8 cellular contexts compared by ENCODE assay signal in the genomic region with DNA sequence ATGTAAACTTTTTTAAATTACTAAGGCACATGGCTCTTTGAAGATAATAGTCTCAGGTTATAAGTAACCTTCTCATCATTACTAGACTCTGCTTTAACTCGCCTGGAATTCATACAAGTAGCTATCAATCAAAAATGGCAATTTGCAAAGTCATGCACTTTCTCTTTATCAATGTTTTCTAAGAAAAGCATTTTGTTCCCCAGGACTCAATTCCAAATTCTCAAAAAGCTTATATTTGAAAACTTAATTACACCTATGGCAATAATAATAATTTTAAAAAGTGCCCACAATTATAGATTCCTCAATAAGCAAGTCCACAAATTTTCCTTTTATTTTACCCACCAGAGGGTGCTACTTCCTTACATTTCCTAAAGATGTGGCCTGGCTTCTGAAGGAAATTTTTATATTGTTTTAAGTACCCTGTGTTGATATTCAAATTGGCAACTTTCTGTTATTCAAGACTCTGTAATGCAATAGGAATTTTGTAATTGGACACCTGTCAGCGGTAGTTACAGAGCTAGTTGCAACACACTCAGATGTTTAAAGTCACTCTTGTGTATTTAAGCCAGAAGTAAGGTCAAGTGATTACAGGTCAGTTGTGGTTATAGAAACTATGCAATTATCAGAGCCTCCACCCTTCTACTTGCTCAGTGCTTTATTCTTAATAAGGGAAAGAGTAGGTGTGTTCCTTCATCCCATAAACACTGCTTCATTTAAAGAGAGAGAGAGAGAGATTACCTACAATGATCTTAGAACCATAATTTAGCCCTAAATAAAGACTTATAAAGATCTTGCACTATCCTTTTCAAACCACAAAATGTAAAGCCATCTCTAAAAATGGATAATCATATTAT. TPM values are rescaled to one million over a fixed set of nuclear protein-coding genes. Genes with fewer than 3 reads are reported as not detected.
DNase-seq lines count a peak whose midpoint lies in the region; ATAC-seq and TF ChIP-seq lines count a peak whose summit lies in the region.

No MANE protein-coding gene starts in this region.

- peak overlapping the region; percentile 11 for H2AFZ ChIP-seq in hepatocyte

- no peaks in the 10 kb centered on the region for H3K36me3 ChIP-seq in hepatocyte (replicated peaks; ENCODE audit: insufficient read depth, low read depth)

- peak overlapping the region; percentile 87 for H3K27ac ChIP-seq in hepatocyte

- H3K4me3 Mint-ChIP-seq in WTC11 = no peak overlapping the region
- no peak overlapping the region for H3K4me3 Mint-ChIP-seq in activated naive CD8-positive, alpha-beta T cell treated with anti-CD3 and anti-CD28 coated beads, Interleukin-2, amount 50 U/mL, for 24 hours

- no peaks in the 10 kb centered on the region for H3K9me2 ChIP-seq in hepatocyte (replicated peaks; ENCODE audit: insufficient read depth)

- no peak overlapping the region for H3K4me3 ChIP-seq in AG10803 (ENCODE audit: low read length)
- no peak overlapping the region for H3K4me3 ChIP-seq in hepatocyte

- peak overlapping the region; percentile 75; the same call in 1 of the 2 replicates for H3K27ac Mint-ChIP-seq in WTC11
- H3K27ac Mint-ChIP-seq in activated naive CD8-positive, alpha-beta T cell treated with anti-CD3 and anti-CD28 coated beads, Interleukin-2, amount 50 U/mL, for 24 hours = no peak overlapping the region

- peak; percentile 67 for DNase-seq in AG10803 (ENCODE audit: low read depth)
- peak; percentile 9 to 13 for DNase-seq in NCI-H1930 (lab: John Stamatoyannopoulos, UW)
- no peak for DNase-seq in WTC11 (ENCODE audit: low spot score)
- DNase-seq in hepatocyte (ENCODE audit: low spot score) = peak; percentile 69
- DNase-seq in smooth muscle cell of the brain vasculature (ENCODE audit: low read depth, low spot score) = peak; percentile 46
- no peak for DNase-seq in cortex of kidney (lab: John Stamatoyannopoulos, UW)
- DNase-seq in activated naive CD8-positive, alpha-beta T cell treated with anti-CD3 and anti-CD28 coated beads, Interleukin-2, amount 50 U/mL, for 24 hours = no peak

- H3K4me1 ChIP-seq in hepatocyte (ENCODE audit: insufficient read depth) = peaks cover 12% of the 10 kb centered on the region

- H3K27me3 ChIP-seq in hepatocyte = no peaks in the 10 kb centered on the region

- H3K4me2 ChIP-seq in hepatocyte = peak overlapping the region; percentile 48

- H3K9me3 ChIP-seq in hepatocyte (ENCODE audit: low read depth) = no peaks in the 10 kb centered on the region

- ATAC-seq in GM19463 (IDR thresholded peaks at IDR 0.05; ENCODE audit: unreplicated experiment) (peak; percentile 53), WTC11 (peak; percentile 88)
- ATAC-seq in activated naive CD8-positive, alpha-beta T cell treated with anti-CD3 and anti-CD28 coated beads, Interleukin-2, amount 50 U/mL, for 24 hours = no peak

- CTCF ChIA-PET in WTC11 (lab: Charles Lee) = interaction anchor here (0.6 to 4.7 kb wide), 15 partner anchors 9 to 357 kb away, joined by 3 to 41 read pairs (median 4); a partner anchor contains a TSS

- TF ChIP-seq CTCF in AG10803 (conservative IDR thresholded peaks at IDR 0.05; ENCODE audit: low read length) (peak; percentile 55), WTC11 (IDR thresholded peaks at IDR 0.05) (peak; percentile 19; the same call in 1 of the 2 replicates), hepatocyte (IDR thresholded peaks at IDR 0.05; ENCODE audit: poor library complexity) (peak; percentile 68)

- H3K27me3 Mint-ChIP-seq in WTC11 (ENCODE audit: low read depth) = no peaks in the 10 kb centered on the region
- no peaks in the 10 kb centered on the region for H3K27me3 Mint-ChIP-seq in activated naive CD8-positive, alpha-beta T cell treated with anti-CD3 and anti-CD28 coated beads, Interleukin-2, amount 50 U/mL, for 24 hours

- peaks cover 27% of the 10 kb centered on the region for H3K9me3 Mint-ChIP-seq in WTC11
- no peaks in the 10 kb centered on the region for H3K9me3 Mint-ChIP-seq in activated naive CD8-positive, alpha-beta T cell treated with anti-CD3 and anti-CD28 coated beads, Interleukin-2, amount 50 U/mL, for 24 hours

- peaks cover 19% of the 10 kb centered on the region for H3K4me1 Mint-ChIP-seq in WTC11
- H3K4me1 Mint-ChIP-seq in activated naive CD8-positive, alpha-beta T cell treated with anti-CD3 and anti-CD28 coated beads, Interleukin-2, amount 50 U/mL, for 24 hours = no peaks in the 10 kb centered on the region

- H3K36me3 Mint-ChIP-seq in WTC11 = peaks cover 11% of the 10 kb centered on the region
- H3K36me3 Mint-ChIP-seq in activated naive CD8-positive, alpha-beta T cell treated with anti-CD3 and anti-CD28 coated beads, Interleukin-2, amount 50 U/mL, for 24 hours (ENCODE audit: low read depth) = no peaks in the 10 kb centered on the region

- no peaks in the 10 kb centered on the region for H4K20me1 ChIP-seq in hepatocyte (ENCODE audit: insufficient read depth, poor library complexity, severe bottlenecking)

- POLR2A ChIA-PET in WTC11 (lab: Charles Lee) = interaction anchor here (1.0 kb wide), 1 partner anchor 49 kb away, joined by 4 read pairs; a partner anchor contains a TSS

- no peaks in the 10 kb centered on the region for H3K79me2 ChIP-seq in hepatocyte

- 40% methylated on average over 2 of the region's 2 CpGs for WGBS in hepatocyte (ENCODE audit: low lambda C conversion rate, missing lambda C conversion rate)

TF ChIP-seq in WTC11, 78 proteins besides CTCF, POLR2A, EP300 and RAD21:
- TF ChIP-seq PRRX2 (CRISPR knock-in tag; IDR thresholded peaks at IDR 0.05) (no peak), ZNF219 (CRISPR knock-in tag; IDR thresholded peaks at IDR 0.05; ENCODE audit: borderline replicate concordance) (no peak), JAZF1 (CRISPR knock-in tag; IDR thresholded peaks at IDR 0.05) (no peak), GABPB1 (CRISPR knock-in tag; IDR thresholded peaks at IDR 0.05) (peak; percentile 67; the same call in 1 of the 2 replicates)
TF ChIP-seq in WTC11: peak in this region for 1.

RNA-seq across cellular contexts. Expression of a gene that starts 47.1 kb away (rescaled TPM):
- total RNA-seq in WTC11 (2021) (not detected in 3 replicates), hepatocyte (0.07 TPM in 1 of 2 replicates, not detected in the other)
- not detected in 2 replicates for polyA plus RNA-seq in hepatocyte

RNA-seq across cellular contexts. Expression of a gene that starts 49.1 kb away (rescaled TPM):
- total RNA-seq in WTC11 (2021) = 29.9 to 34.4 TPM (median 30.0 TPM) in 3 replicates
- 41.9 and 48.9 TPM in 2 replicates for total RNA-seq in hepatocyte
- 29.0 and 36.8 TPM in 2 replicates for polyA plus RNA-seq in hepatocyte

Comparison
In these comparisons a context has a peak if more than half of its experiments do, and no peak if none do; other contexts are left out.
1. DNase-seq: peak in AG10803 (single experiment), NCI-H1930 (2 of 2), hepatocyte (single experiment) and smooth muscle cell of the brain vasculature (single experiment); none in WTC11 (single experiment), cortex of kidney (single experiment) and activated naive CD8-positive, alpha-beta T cell treated with anti-CD3 and anti-CD28 coated beads, Interleukin-2, amount 50 U/mL, for 24 hours (single experiment).
2. Peak in every context shown above with its lines, with median percentiles within 50 percentile points of each other: CTCF ChIP-seq.